ENCODE assay signal across 15 cellular contexts in genomic region chr3:188819939-188820338, GRCh38.
DNase-seq lines count a peak whose midpoint lies in the region; ATAC-seq, FAIRE-seq and TF ChIP-seq lines count a peak whose summit lies in the region.
"Had no signal": no experiment of that assay in that cellular context is flagged by ENCODE, and none has a peak within 500 bp of the region (broad histone marks: within the 10 kb centered on the region; RNA-seq: fewer than 3 reads in every experiment).

No MANE protein-coding gene starts in this region.

- FAIRE-seq in RCC 7860 (lab: Jason Lieb, UNC): no peak
- FAIRE-seq: colon had no signal

- peak; percentile 72 for DNase-seq in AG09309 (ENCODE audit: low read depth)
- DNase-seq in HL-60 (ENCODE audit: low read depth in 1 of 2, low spot score in 1 of 2): peak; percentile 28 to 67
- DNase-seq in choroid plexus epithelial cell (ENCODE audit: low read depth): peak; percentile 68
- DNase-seq in RCC 7860 (ENCODE audit: low spot score): no peak
- no peak for DNase-seq in stimulated activated naive CD4-positive, alpha-beta T cell (lab: John Stamatoyannopoulos, UW)
- no peak for DNase-seq in dedifferentiated amniotic fluid mesenchymal stem cell (ENCODE audit: extremely low spot score)
- DNase-seq: BE2C, foreskin keratinocyte, islet precursor cell, NCI-H2029, NCI-H82, SJCRH30 had no signal

- no peak for TF ChIP-seq CTCF in AG09309 (IDR thresholded peaks at IDR 0.05; ENCODE audit: control insufficient read depth, insufficient read depth, low read depth, low read length, missing control alignments)
- no peak for TF ChIP-seq CTCF in HL-60 (IDR thresholded peaks at IDR 0.05; ENCODE audit: insufficient read depth, low read length)
- no peak for TF ChIP-seq CTCF in choroid plexus epithelial cell (conservative IDR thresholded peaks at IDR 0.05; ENCODE audit: low read depth, low read length)

- peak overlapping the region; percentile 43 for H3K27ac ChIP-seq in HL-60 (replicated peaks)
- peak overlapping the region; percentile 56 for H3K27ac ChIP-seq in muscle layer of duodenum (ENCODE audit: low read length)
- H3K27ac ChIP-seq: foreskin keratinocyte, SJCRH30 had no signal

- no peak overlapping the region for H3K4me3 ChIP-seq in AG09309 (ENCODE audit: control insufficient read depth, low read depth, low read length)
- no peak overlapping the region for H3K4me3 ChIP-seq in HL-60 (replicated peaks; ENCODE audit: insufficient read depth, low read length)
- H3K4me3 ChIP-seq in choroid plexus epithelial cell (ENCODE audit: low read depth, low read length): no peak overlapping the region
- no peak overlapping the region for H3K4me3 ChIP-seq in muscle layer of duodenum (ENCODE audit: low read depth in 1 of 2, low read length in 2 of 2)
- H3K4me3 ChIP-seq: SJCRH30 had no signal

- no peak for ATAC-seq in GM18861 (IDR thresholded peaks at IDR 0.05; ENCODE audit: unreplicated experiment)
- ATAC-seq: foreskin keratinocyte had no signal

- no peaks in the 10 kb centered on the region for H3K9me3 ChIP-seq in muscle layer of duodenum (ENCODE audit: control insufficient read depth in 1 of 2, low read length in 2 of 2)
- H3K9me3 ChIP-seq: BE2C, SJCRH30 had no signal

- no peaks in the 10 kb centered on the region for H3K4me1 ChIP-seq in muscle layer of duodenum (ENCODE audit: control insufficient read depth in 1 of 2, insufficient read depth in 2 of 2, low read length in 2 of 2)
- H3K4me1 ChIP-seq: BE2C, SJCRH30 had no signal

- H3K36me3 ChIP-seq in muscle layer of duodenum (ENCODE audit: control insufficient read depth in 1 of 2, insufficient read depth in 2 of 2, low read length in 2 of 2): no peaks in the 10 kb centered on the region
- H3K36me3 ChIP-seq: BE2C, SJCRH30 had no signal

- no peaks in the 10 kb centered on the region for H3K27me3 ChIP-seq in HL-60 (ENCODE audit: insufficient read depth, poor library complexity, severe bottlenecking)
- H3K27me3 ChIP-seq in muscle layer of duodenum (ENCODE audit: low read depth, low read length): no peaks in the 10 kb centered on the region
- H3K27me3 ChIP-seq: BE2C, foreskin keratinocyte, SJCRH30 had no signal

Comparison
In these comparisons a context has a peak if more than half of its experiments do, and no peak if none do; other contexts are left out.
1. DNase-seq: peak in AG09309 (single experiment), HL-60 (2 of 2) and choroid plexus epithelial cell (single experiment); none in RCC 7860 (single experiment), stimulated activated naive CD4-positive, alpha-beta T cell (0 of 6) and dedifferentiated amniotic fluid mesenchymal stem cell (single experiment).